ENCODE assay signal across 8 cellular contexts in the genomic region with DNA sequence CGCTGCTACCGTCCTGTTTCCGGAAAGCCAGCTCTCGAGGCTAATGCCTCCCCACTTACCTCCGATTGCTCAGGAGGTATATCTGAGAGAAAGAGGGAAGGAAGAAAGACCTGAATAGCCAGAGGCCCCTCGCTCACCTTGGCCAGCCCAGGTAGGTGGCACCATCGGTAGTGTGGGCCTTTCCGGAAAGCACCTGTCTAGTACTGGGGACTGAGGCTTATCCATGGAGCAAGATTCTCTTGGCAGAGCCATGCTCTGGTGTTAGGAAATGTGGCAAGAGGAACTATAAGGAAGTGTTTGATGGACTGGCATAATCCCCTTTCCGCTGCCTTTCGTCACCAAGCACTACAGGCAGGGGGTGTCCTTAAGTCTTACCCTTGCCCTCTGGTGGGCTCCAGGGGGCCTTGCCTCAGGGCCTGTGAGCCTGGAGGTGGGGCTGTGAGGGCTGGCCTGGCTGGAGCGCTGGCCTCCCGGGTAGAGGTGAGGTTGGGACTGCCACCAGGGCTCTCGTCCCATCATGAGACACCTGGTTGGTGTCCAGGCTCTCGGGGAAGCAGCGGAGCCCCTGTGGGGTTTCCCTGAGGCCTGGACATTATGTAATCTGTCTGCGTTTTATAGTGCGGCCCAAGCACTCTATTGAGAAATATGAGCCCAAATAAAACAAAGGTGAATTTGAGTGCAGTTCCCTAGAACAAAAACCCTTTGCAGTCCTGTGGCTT. TPM values are rescaled to one million over a fixed set of nuclear protein-coding genes. Genes with fewer than 3 reads are reported as not detected.
DNase-seq lines count a peak whose midpoint lies in the region; ATAC-seq and TF ChIP-seq lines count a peak whose summit lies in the region.

No MANE protein-coding gene starts in this region.

- H3K4me1 ChIP-seq in HAP-1 (peaks cover 29% of the 10 kb centered on the region), PC-9 (replicated peaks; ENCODE audit: insufficient read depth) (peaks cover 25% of the 10 kb centered on the region), trophoblast cell (ENCODE audit: control insufficient read depth in 1 of 2, insufficient read depth in 2 of 2, low read length in 2 of 2) (peaks cover 16 to 37% of the 10 kb centered on the region in 2 experiments)

- H2AFZ ChIP-seq in PC-9, result 0 out of 2 replicates have a peak overlapping the region, but pooled peaks have one; percentile 20
- H2AFZ ChIP-seq in trophoblast cell (ENCODE audit: insufficient read depth, low read length, poor library complexity), result no peak overlapping the region

- peak overlapping the region; percentile 37 for H3K14ac ChIP-seq in trophoblast cell (ENCODE audit: low read length)

- H3K27ac ChIP-seq in PC-9 (peak overlapping the region; percentile 81), trophoblast cell (ENCODE audit: low read depth, low read length) (no peak overlapping the region)

- no peak overlapping the region for H4K12ac ChIP-seq in trophoblast cell (ENCODE audit: low read depth, low read length)

- TF ChIP-seq CTCF in PC-9 (conservative IDR thresholded peaks at IDR 0.05) (no peak; the same call in 1 of the 2 replicates), GM10266 (IDR thresholded peaks at IDR 0.05; ENCODE audit: control insufficient read depth, insufficient read depth, low read depth, missing control alignments) (no peak)

- H3K9ac ChIP-seq in trophoblast cell (ENCODE audit: low read length), result peak overlapping the region; percentile 8

- H3K4me2 ChIP-seq in PC-9 (peak overlapping the region; percentile 85), trophoblast cell (ENCODE audit: low read length) (peak overlapping the region; percentile 80)

- WGBS in trophoblast cell (ENCODE audit: extremely low coverage, insufficient coverage, insufficient read length), result no CpG with 5 or more reads among the region's 17 CpGs

- H4K8ac ChIP-seq in trophoblast cell (ENCODE audit: low read depth, low read length), result no peak overlapping the region

- intact Hi-C loops in PC-9 (cut with micrococcal nuclease; ENCODE audit: unreplicated experiment), result loop anchor here (1.0 to 5.0 kb wide), 3 partner anchors 40 to 185 kb away; no protein-coding TSS in a partner anchor

- H4K20me1 ChIP-seq in PC-9 (ENCODE audit: insufficient read depth), result peaks cover 48% of the 10 kb centered on the region

- peaks cover 20% of the 10 kb centered on the region for H3K79me1 ChIP-seq in trophoblast cell (ENCODE audit: low read length)

- H3K4ac ChIP-seq in trophoblast cell (ENCODE audit: low read depth, low read length), result peak overlapping the region; percentile 100

- no TSS peak for BruUV-seq in PC-9 (replicated peaks; lab: Mats Ljungman, UMichigan)

- H4K91ac ChIP-seq in trophoblast cell (ENCODE audit: low read depth, low read length), result no peak overlapping the region

- CTCF ChIA-PET in PC-9 (lab: Charles Lee), result interaction anchor here (0.6 kb wide), 1 partner anchor 282 kb away, joined by 3 read pairs; no protein-coding TSS in a partner anchor

- H3K9me2 ChIP-seq in PC-9 (ENCODE audit: insufficient read depth), result no peaks in the 10 kb centered on the region

- H2BK120ac ChIP-seq in trophoblast cell (ENCODE audit: insufficient read depth, low read length, poor library complexity), result peak overlapping the region; percentile 30

- peaks cover 27% of the 10 kb centered on the region; the same call in 1 of the 2 replicates for H3F3A ChIP-seq in PC-9 (ENCODE audit: insufficient read depth, low read depth)

- in situ Hi-C loops in HAP-1 (cut with MboI; ENCODE audit: low sequenced_read_pairs), result no loop called here

- H3K36me3 ChIP-seq in HAP-1 (replicated peaks) (no peaks in the 10 kb centered on the region), PC-9 (ENCODE audit: low read depth) (no peaks in the 10 kb centered on the region), trophoblast cell (ENCODE audit: control insufficient read depth in 1 of 2, insufficient read depth in 2 of 2, low read length in 2 of 2) (peaks cover 4 to 9% of the 10 kb centered on the region in 2 experiments)

- H3K23ac ChIP-seq in trophoblast cell (ENCODE audit: low read length), result no peak overlapping the region

- no peak overlapping the region for H2BK5ac ChIP-seq in trophoblast cell (ENCODE audit: low read depth, low read length, poor library complexity)

- H3K9me3 ChIP-seq in HAP-1 (no peaks in the 10 kb centered on the region; the same call in 1 of the 2 replicates), PC-9 (ENCODE audit: insufficient read depth, low read depth) (no peaks in the 10 kb centered on the region), trophoblast cell (ENCODE audit: insufficient read depth, low read depth, low read length) (no peaks in the 10 kb centered on the region)

- H2BK12ac ChIP-seq in trophoblast cell (ENCODE audit: low read length), result no peak overlapping the region

- H3K79me2 ChIP-seq in PC-9 (ENCODE audit: low read depth) (peaks cover 75% of the 10 kb centered on the region), trophoblast cell (ENCODE audit: control insufficient read depth, insufficient read depth, low read length, poor library complexity) (peaks cover 59% of the 10 kb centered on the region)

- H3K27me3 ChIP-seq in HAP-1 (ENCODE audit: low read depth) (0 out of 2 replicates have a peak, but pooled peaks cover 2% of the 10 kb centered on the region), PC-9 (ENCODE audit: insufficient read depth, low read depth) (no peaks in the 10 kb centered on the region), trophoblast cell (ENCODE audit: insufficient read depth, low read length) (no peaks in the 10 kb centered on the region)

- DNase-seq in HAP-1 (ENCODE audit: low spot score in 2 of 2) (peak in 1 of 2 experiments; percentile 26), PC-9 (peak; percentile 39 to 82), trophoblast cell (peak; percentile 30 to 34), foreskin melanocyte (no peak), GM10266 (ENCODE audit: extremely low spot score) (no peak)

- H3K18ac ChIP-seq in trophoblast cell (ENCODE audit: low read length), result no peak overlapping the region

- ATAC-seq in esophagus mucosa (peak; percentile 57), GM21529 (IDR thresholded peaks at IDR 0.05; ENCODE audit: unreplicated experiment) (no peak), GM18873 (IDR thresholded peaks at IDR 0.05; ENCODE audit: low FRiP score, unreplicated experiment) (no peak)

- H3K4me3 ChIP-seq in HAP-1 (peak overlapping the region; percentile 59), PC-9 (peak overlapping the region; percentile 92), trophoblast cell (ENCODE audit: low read depth, low read length) (peak overlapping the region; percentile 20)

- POLR2A ChIA-PET in PC-9 (lab: Charles Lee; ENCODE audit: unreplicated experiment), result interaction anchor here (0.6 kb wide), 1 partner anchor 46 kb away, joined by 3 read pairs; no protein-coding TSS in a partner anchor

- no peak overlapping the region for H2AK5ac ChIP-seq in trophoblast cell (ENCODE audit: low read length)

RNA-seq across cellular contexts. Expression of a gene that starts 2.9 kb away (rescaled TPM):
- total RNA-seq in PC-9 (2021) (92.1 and 96.6 TPM in 2 replicates), esophagus mucosa (47.0 TPM)
- polyA plus RNA-seq in trophoblast cell (2013), result 78.7 and 79.2 TPM in 2 replicates

Comparison
In these comparisons a context has a peak if more than half of its experiments do, and no peak if none do; other contexts are left out.
1. DNase-seq: peak in PC-9 (2 of 2) and trophoblast cell (2 of 2); none in foreskin melanocyte (single experiment) and GM10266 (single experiment).
2. H3K4me3 ChIP-seq: peak in every context shown above with its lines; median percentile 92 in PC-9; 59 in HAP-1; 20 in trophoblast cell.